1 cellular context compared by ENCODE assay signal in genomic region chr16:58733671-58734458, GRCh38.
TF ChIP-seq lines count a peak whose summit lies in the region.

Gene GOT2, minus strand, starts transcription at chr16:58734316. Its CDS starts 88 bp downstream, at chr16:58734228.

TF ChIP-seq in HepG2, 621 proteins besides CTCF, POLR2A, EP300 and RAD21 (continued from another document and continues in another):
- TF ChIP-seq KDM4B (CRISPR knock-in tag; IDR thresholded peaks at IDR 0.05) = peak; percentile 91; the same call in 1 of the 2 replicates
- TF ChIP-seq GZF1 (CRISPR knock-in tag; IDR thresholded peaks at IDR 0.05) = peak; percentile 87
- peak; percentile 87 for TF ChIP-seq RXRA (CRISPR knock-in tag; IDR thresholded peaks at IDR 0.05)
- TF ChIP-seq ZNF138 (CRISPR knock-in tag; IDR thresholded peaks at IDR 0.05; ENCODE audit: low read depth) = no peak; the same call in 1 of the 2 replicates
- 0 out of 2 replicates have a peak, but pooled peaks have one; percentile 70 for TF ChIP-seq ARID2 (CRISPR knock-in tag; IDR thresholded peaks at IDR 0.05; ENCODE audit: borderline replicate concordance)
- TF ChIP-seq, protein P1, sequence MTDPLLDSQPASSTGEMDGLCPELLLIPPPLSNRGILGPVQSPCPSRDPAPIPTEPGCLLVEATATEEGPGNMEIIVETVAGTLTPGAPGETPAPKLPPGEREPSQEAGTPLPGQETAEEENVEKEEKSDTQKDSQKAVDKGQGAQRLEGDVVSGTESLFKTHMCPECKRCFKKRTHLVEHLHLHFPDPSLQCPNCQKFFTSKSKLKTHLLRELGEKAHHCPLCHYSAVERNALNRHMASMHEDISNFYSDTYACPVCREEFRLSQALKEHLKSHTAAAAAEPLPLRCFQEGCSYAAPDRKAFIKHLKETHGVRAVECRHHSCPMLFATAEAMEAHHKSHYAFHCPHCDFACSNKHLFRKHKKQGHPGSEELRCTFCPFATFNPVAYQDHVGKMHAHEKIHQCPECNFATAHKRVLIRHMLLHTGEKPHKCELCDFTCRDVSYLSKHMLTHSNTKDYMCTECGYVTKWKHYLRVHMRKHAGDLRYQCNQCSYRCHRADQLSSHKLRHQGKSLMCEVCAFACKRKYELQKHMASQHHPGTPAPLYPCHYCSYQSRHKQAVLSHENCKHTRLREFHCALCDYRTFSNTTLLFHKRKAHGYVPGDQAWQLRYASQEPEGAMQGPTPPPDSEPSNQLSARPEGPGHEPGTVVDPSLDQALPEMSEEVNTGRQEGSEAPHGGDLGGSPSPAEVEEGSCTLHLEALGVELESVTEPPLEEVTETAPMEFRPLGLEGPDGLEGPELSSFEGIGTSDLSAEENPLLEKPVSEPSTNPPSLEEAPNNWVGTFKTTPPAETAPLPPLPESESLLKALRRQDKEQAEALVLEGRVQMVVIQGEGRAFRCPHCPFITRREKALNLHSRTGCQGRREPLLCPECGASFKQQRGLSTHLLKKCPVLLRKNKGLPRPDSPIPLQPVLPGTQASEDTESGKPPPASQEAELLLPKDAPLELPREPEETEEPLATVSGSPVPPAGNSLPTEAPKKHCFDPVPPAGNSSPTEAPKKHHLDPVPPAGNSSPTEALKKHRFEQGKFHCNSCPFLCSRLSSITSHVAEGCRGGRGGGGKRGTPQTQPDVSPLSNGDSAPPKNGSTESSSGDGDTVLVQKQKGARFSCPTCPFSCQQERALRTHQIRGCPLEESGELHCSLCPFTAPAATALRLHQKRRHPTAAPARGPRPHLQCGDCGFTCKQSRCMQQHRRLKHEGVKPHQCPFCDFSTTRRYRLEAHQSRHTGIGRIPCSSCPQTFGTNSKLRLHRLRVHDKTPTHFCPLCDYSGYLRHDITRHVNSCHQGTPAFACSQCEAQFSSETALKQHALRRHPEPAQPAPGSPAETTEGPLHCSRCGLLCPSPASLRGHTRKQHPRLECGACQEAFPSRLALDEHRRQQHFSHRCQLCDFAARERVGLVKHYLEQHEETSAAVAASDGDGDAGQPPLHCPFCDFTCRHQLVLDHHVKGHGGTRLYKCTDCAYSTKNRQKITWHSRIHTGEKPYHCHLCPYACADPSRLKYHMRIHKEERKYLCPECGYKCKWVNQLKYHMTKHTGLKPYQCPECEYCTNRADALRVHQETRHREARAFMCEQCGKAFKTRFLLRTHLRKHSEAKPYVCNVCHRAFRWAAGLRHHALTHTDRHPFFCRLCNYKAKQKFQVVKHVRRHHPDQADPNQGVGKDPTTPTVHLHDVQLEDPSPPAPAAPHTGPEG (CRISPR knock-in tag; IDR thresholded peaks at IDR 0.05) = peak; percentile 93; the same call in 1 of the 2 replicates
- peak; percentile 98 for TF ChIP-seq ZNF567 (CRISPR knock-in tag; IDR thresholded peaks at IDR 0.05; ENCODE audit: borderline replicate concordance)
- peak; percentile 86 for TF ChIP-seq ZNF225 (CRISPR knock-in tag; IDR thresholded peaks at IDR 0.05)
- no peak for TF ChIP-seq ZNF282 (IDR thresholded peaks at IDR 0.05; ENCODE audit: partially characterized antibody)
- TF ChIP-seq POLR2AphosphoS2 (IDR thresholded peaks at IDR 0.05; ENCODE audit: low read depth, low read length) = no peak
- no peak for TF ChIP-seq NFYC (CRISPR knock-in tag; IDR thresholded peaks at IDR 0.05)
- TF ChIP-seq, protein P2, sequence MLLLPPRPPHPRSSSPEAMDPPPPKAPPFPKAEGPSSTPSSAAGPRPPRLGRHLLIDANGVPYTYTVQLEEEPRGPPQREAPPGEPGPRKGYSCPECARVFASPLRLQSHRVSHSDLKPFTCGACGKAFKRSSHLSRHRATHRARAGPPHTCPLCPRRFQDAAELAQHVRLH (CRISPR knock-in tag; IDR thresholded peaks at IDR 0.05; ENCODE audit: borderline replicate concordance, low read depth) = peak; percentile 94; the same call in 1 of the 2 replicates
- TF ChIP-seq SNAPC4 (CRISPR knock-in tag; IDR thresholded peaks at IDR 0.05) = peak; percentile 77; the same call in 1 of the 2 replicates
- TF ChIP-seq ZFP90 (CRISPR knock-in tag; IDR thresholded peaks at IDR 0.05; ENCODE audit: borderline replicate concordance) = peak; percentile 95
- peak; percentile 95 for TF ChIP-seq ZNF619 (CRISPR knock-in tag; IDR thresholded peaks at IDR 0.05)
- peak; percentile 70; the same call in 1 of the 2 replicates for TF ChIP-seq ZFP1 (CRISPR knock-in tag; IDR thresholded peaks at IDR 0.05)
- peak; percentile 97 for TF ChIP-seq ZNF761 (CRISPR knock-in tag; conservative IDR thresholded peaks at IDR 0.05)
- no peak for TF ChIP-seq ZNF326 (CRISPR knock-in tag; IDR thresholded peaks at IDR 0.05; ENCODE audit: borderline replicate concordance)
- peak; percentile 71; the same call in 1 of the 2 replicates for TF ChIP-seq SIX4 (CRISPR knock-in tag; IDR thresholded peaks at IDR 0.05)
- TF ChIP-seq ZNF367 (CRISPR knock-in tag; IDR thresholded peaks at IDR 0.05; ENCODE audit: borderline replicate concordance) = peak; percentile 93; the same call in 1 of the 2 replicates
- TF ChIP-seq, protein P3, sequence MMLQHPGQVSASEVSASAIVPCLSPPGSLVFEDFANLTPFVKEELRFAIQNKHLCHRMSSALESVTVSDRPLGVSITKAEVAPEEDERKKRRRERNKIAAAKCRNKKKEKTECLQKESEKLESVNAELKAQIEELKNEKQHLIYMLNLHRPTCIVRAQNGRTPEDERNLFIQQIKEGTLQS (CRISPR knock-in tag; IDR thresholded peaks at IDR 0.05) = peak; percentile 56
- peak; percentile 84; the same call in 1 of the 2 replicates for TF ChIP-seq ZNF160 (CRISPR knock-in tag; IDR thresholded peaks at IDR 0.05)
- TF ChIP-seq HMGA1 (CRISPR knock-in tag; conservative IDR thresholded peaks at IDR 0.05) = no peak
- peak; percentile 93 for TF ChIP-seq GATAD1 (CRISPR knock-in tag; IDR thresholded peaks at IDR 0.05)
- peak; percentile 44; the same call in 1 of the 2 replicates for TF ChIP-seq MTF1 (CRISPR knock-in tag; IDR thresholded peaks at IDR 0.05)
- TF ChIP-seq HNF4A (CRISPR knock-in tag; IDR thresholded peaks at IDR 0.05) = peak; percentile 54
- TF ChIP-seq SKI (IDR thresholded peaks at IDR 0.05; ENCODE audit: partially characterized antibody) = peak; percentile 43
- TF ChIP-seq CREB3 (CRISPR knock-in tag; IDR thresholded peaks at IDR 0.05) = 0 out of 2 replicates have a peak, but pooled peaks have one; percentile 83
- TF ChIP-seq, protein P4, sequence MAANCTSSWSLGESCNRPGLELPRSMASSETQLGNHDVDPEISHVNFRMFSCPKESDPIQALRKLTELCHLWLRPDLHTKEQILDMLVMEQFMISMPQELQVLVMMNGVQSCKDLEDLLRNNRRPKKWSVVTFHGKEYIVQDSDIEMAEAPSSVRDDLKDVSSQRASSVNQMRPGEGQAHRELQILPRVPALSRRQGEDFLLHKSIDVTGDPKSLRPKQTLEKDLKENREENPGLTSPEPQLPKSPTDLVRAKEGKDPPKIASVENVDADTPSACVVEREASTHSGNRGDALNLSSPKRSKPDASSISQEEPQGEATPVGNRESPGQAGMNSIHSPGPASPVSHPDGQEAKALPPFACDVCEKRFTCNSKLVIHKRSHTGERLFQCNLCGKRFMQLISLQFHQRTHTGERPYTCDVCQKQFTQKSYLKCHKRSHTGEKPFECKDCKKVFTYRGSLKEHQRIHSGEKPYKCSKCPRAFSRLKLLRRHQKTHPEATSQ (CRISPR knock-in tag; IDR thresholded peaks at IDR 0.05; ENCODE audit: borderline replicate concordance) = peak; percentile 92
- peak; percentile 95 for TF ChIP-seq KMT2B (CRISPR knock-in tag; IDR thresholded peaks at IDR 0.05)
- peak; percentile 95 for TF ChIP-seq ZNF512B (CRISPR knock-in tag; IDR thresholded peaks at IDR 0.05; ENCODE audit: borderline replicate concordance)
- peak; percentile 85; the same call in 1 of the 2 replicates for TF ChIP-seq FOXK1 (CRISPR knock-in tag; IDR thresholded peaks at IDR 0.05; ENCODE audit: borderline replicate concordance, low read depth)
- TF ChIP-seq E2F2 (CRISPR knock-in tag; IDR thresholded peaks at IDR 0.05; ENCODE audit: borderline replicate concordance) = 0 out of 2 replicates have a peak, but pooled peaks have one; percentile 36
- peak; percentile 92 for TF ChIP-seq ZNF768 (CRISPR knock-in tag; IDR thresholded peaks at IDR 0.05)
- no peak for TF ChIP-seq DPF2 (CRISPR knock-in tag; IDR thresholded peaks at IDR 0.05; ENCODE audit: borderline replicate concordance, low read depth)
- TF ChIP-seq ZNF143 (CRISPR knock-in tag; IDR thresholded peaks at IDR 0.05) = peak; percentile 76
- peak; percentile 98 for TF ChIP-seq ZNF350 (CRISPR knock-in tag; IDR thresholded peaks at IDR 0.05; ENCODE audit: borderline replicate concordance, low read depth)
- peak; percentile 87 for TF ChIP-seq CREB1 (IDR thresholded peaks at IDR 0.05)
- no peak for TF ChIP-seq CREB1 (CRISPR knock-in tag; IDR thresholded peaks at IDR 0.05)
- TF ChIP-seq U2AF2 (IDR thresholded peaks at IDR 0.05; ENCODE audit: low read depth, low read length) = peak; percentile 18; the same call in 1 of the 2 replicates
- peak; percentile 72; the same call in 1 of the 2 replicates for TF ChIP-seq TRIM24 (CRISPR knock-in tag; IDR thresholded peaks at IDR 0.05)
- no peak for TF ChIP-seq HHEX (CRISPR knock-in tag; IDR thresholded peaks at IDR 0.05)
- 0 out of 2 replicates have a peak, but pooled peaks have one; percentile 62 for TF ChIP-seq ZNF33A (CRISPR knock-in tag; IDR thresholded peaks at IDR 0.05; ENCODE audit: borderline replicate concordance)
- no peak for TF ChIP-seq U2AF1 (optimal IDR thresholded peaks at IDR 0.05; ENCODE audit: low read depth, low read length)
- TF ChIP-seq MAZ (IDR thresholded peaks at IDR 0.05; ENCODE audit: borderline replicate concordance, low read depth, low read length) = peak; percentile 63
- peak; percentile 87 for TF ChIP-seq MAZ (CRISPR knock-in tag; IDR thresholded peaks at IDR 0.05; ENCODE audit: low read depth)
- TF ChIP-seq SSRP1 (CRISPR knock-in tag; IDR thresholded peaks at IDR 0.05) = peak; percentile 90
- peak; percentile 36; the same call in 1 of the 2 replicates for TF ChIP-seq ZNF891 (CRISPR knock-in tag; IDR thresholded peaks at IDR 0.05)
- TF ChIP-seq MTF2 (CRISPR knock-in tag; IDR thresholded peaks at IDR 0.05; ENCODE audit: borderline replicate concordance) = peak; percentile 67; the same call in 1 of the 2 replicates
- TF ChIP-seq SIN3B (IDR thresholded peaks at IDR 0.05; ENCODE audit: low read length) = no peak
- peak; percentile 55 for TF ChIP-seq ELF1 (CRISPR knock-in tag; IDR thresholded peaks at IDR 0.05)
